In the genomic region with DNA sequence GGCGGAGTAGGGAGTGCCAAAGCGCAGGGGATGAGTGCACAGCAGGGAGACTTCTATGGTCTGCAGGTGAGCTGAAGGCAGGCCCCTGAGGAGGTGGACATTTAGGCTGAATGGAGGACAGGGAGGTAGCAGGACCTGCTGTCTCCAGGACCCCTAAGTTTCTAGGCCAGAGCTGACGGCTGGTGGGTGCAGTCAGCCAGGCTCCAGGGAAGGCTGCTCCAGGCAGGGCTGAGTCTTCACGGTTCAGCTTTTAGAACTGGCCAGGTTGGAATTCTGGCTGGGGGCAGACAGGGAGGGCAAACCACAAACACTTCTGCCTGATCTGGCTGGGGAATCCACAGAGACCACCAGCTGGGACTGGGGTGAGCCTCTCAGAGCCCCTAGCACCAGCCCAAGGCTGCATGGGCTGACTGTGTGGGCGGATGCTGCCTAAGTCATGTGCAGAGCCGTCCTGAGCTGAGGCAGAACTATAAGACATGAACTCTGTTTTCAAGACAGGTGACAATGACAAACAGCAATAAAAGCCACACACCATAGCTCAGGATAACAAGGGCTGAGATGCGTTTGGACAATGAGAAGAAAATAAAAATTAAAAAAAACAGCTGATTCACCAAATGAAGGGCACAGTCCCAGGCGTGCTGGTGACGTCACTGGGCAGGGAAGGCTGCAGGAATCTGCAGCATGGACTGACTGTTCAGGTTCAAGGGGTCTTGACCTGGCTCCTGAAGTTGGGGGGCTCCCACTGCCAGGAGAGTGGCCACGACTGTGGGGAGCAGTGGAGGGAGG, we compare ENCODE assay signal across 8 cellular contexts. TPM values are rescaled to one million over a fixed set of nuclear protein-coding genes. Genes with fewer than 3 reads are reported as not detected.
DNase-seq lines count a peak whose midpoint lies in the region; ATAC-seq, FAIRE-seq and TF ChIP-seq lines count a peak whose summit lies in the region.

No MANE protein-coding gene starts in this region.

- no peak overlapping the region for H3K4me3 ChIP-seq in PC-3 (ENCODE audit: low read length)
- H3K4me3 ChIP-seq in epithelial cell of proximal tubule (ENCODE audit: low read depth, low read length) = peak overlapping the region; percentile 45

- peak overlapping the region; percentile 98 for H3K27ac Mint-ChIP-seq in neural crest cell (ENCODE audit: unreplicated experiment)

- peaks cover 2% of the 10 kb centered on the region for H3K27me3 Mint-ChIP-seq in neural crest cell (ENCODE audit: low read depth)

- no peaks in the 10 kb centered on the region for H3K36me3 Mint-ChIP-seq in neural crest cell (ENCODE audit: low read depth)

- CTCF ChIA-PET in PC-3 (lab: Charles Lee) = interaction anchor here (0.6 kb wide), 1 partner anchor 20 kb away, joined by 5 read pairs; no protein-coding TSS in a partner anchor

- peaks cover 86% of the 10 kb centered on the region for H3K4me1 Mint-ChIP-seq in neural crest cell

- peak overlapping the region; percentile 46 for H2AFZ ChIP-seq in PC-3 (ENCODE audit: low read length)

- H3K27me3 ChIP-seq in PC-3 (ENCODE audit: low read length) = no peaks in the 10 kb centered on the region

- no TSS peak for BruUV-seq in PC-3 (replicated peaks; lab: Mats Ljungman, UMichigan)

- H3K4me2 ChIP-seq in PC-3 (ENCODE audit: low read length) = peak overlapping the region; percentile 40

- H3K27ac ChIP-seq in PC-3 (ENCODE audit: low read length) = peak overlapping the region; percentile 29

- no peaks in the 10 kb centered on the region for H3K9me2 ChIP-seq in PC-3 (replicated peaks; ENCODE audit: low read length)

- no peaks in the 10 kb centered on the region for H3F3A ChIP-seq in PC-3 (ENCODE audit: low read length, unreplicated experiment)

- H3K9ac ChIP-seq in PC-3 (ENCODE audit: low read length) = no peak overlapping the region

- H3K9me3 Mint-ChIP-seq in neural crest cell = no peaks in the 10 kb centered on the region

- POLR2A ChIA-PET in PC-3 (lab: Charles Lee; ENCODE audit: unreplicated experiment) = interaction anchor here (2.6 kb wide), 1 partner anchor 10 kb away, joined by 21 read pairs; a partner anchor contains a TSS

- no peaks in the 10 kb centered on the region for H4K20me1 ChIP-seq in PC-3 (ENCODE audit: low read length)

- peak; percentile 43 for DNase-seq in DMS79 (lab: John Stamatoyannopoulos, UW)
- no peak for DNase-seq in PC-3
- DNase-seq in epithelial cell of proximal tubule (ENCODE audit: low read depth) = no peak
- no peak for DNase-seq in neural crest cell (ENCODE audit: low read depth, low spot score)
- no peak for DNase-seq in HTR-8/SVneo (ENCODE audit: insufficient read length, low spot score)
- DNase-seq in activated gamma-delta T cell treated with Interleukin-2 at 50 U/mL for 16 hours = no peak

- peak overlapping the region; percentile 80 for H3K4me3 Mint-ChIP-seq in neural crest cell

- ATAC-seq in PC-3 = no peak
- no peak for ATAC-seq in HG03108 (IDR thresholded peaks at IDR 0.05; ENCODE audit: unreplicated experiment)
- no peak for ATAC-seq in GM18498 (IDR thresholded peaks at IDR 0.05; ENCODE audit: unreplicated experiment)

- no peak for TF ChIP-seq CTCF in PC-3 (conservative IDR thresholded peaks at IDR 0.05; ENCODE audit: low read depth, low read length)
- TF ChIP-seq CTCF in epithelial cell of proximal tubule (conservative IDR thresholded peaks at IDR 0.05; ENCODE audit: low read depth, low read length) = no peak
- no peak for TF ChIP-seq CTCF in neural crest cell (conservative IDR thresholded peaks at IDR 0.05)

- 0 out of 2 replicates have a peak, but pooled peaks cover 3% of the 10 kb centered on the region for H3K79me2 ChIP-seq in PC-3 (ENCODE audit: low read length)

- peaks cover 49% of the 10 kb centered on the region for H3K4me1 ChIP-seq in PC-3 (ENCODE audit: insufficient read depth, low read length)

- intact Hi-C loops in PC-3 (cut with micrococcal nuclease) = no loop called here

- no peaks in the 10 kb centered on the region for H3K9me3 ChIP-seq in PC-3 (ENCODE audit: low read length)

- no peak for FAIRE-seq in HTR-8/SVneo (lab: Jason Lieb, UNC)

- H3K36me3 ChIP-seq in PC-3 (ENCODE audit: low read depth, low read length) = no peaks in the 10 kb centered on the region

RNA-seq across cellular contexts. Expression of a gene that starts 10.4 kb away (rescaled TPM):
- total RNA-seq in PC-3 (2014; rRNA removed) (1,345 and 2,062 TPM in 2 replicates), epithelial cell of proximal tubule (343 and 1,362 TPM in 2 replicates), neural crest cell (4,794 and 5,409 TPM in 2 replicates)

RNA-seq across cellular contexts. Expression of a gene that starts 36.4 kb away (rescaled TPM):
- total RNA-seq in PC-3 (2014; rRNA removed) (201 and 262 TPM in 2 replicates), epithelial cell of proximal tubule (81.2 and 101 TPM in 2 replicates), neural crest cell (66.0 and 68.8 TPM in 2 replicates)
